10 cellular contexts compared by ENCODE assay signal in genomic region chr6:24492475-24492874, GRCh38. TPM values are rescaled to one million over a fixed set of nuclear protein-coding genes. Genes with fewer than 3 reads are reported as not detected.
DNase-seq lines count a peak whose midpoint lies in the region; ATAC-seq and TF ChIP-seq lines count a peak whose summit lies in the region.
"Had no signal": no experiment of that assay in that cellular context is flagged by ENCODE, and none has a peak within 500 bp of the region (broad histone marks: within the 10 kb centered on the region; RNA-seq: fewer than 3 reads in every experiment).

No MANE protein-coding gene starts in this region.

- peak; percentile 29 for DNase-seq in left cardiac atrium
- DNase-seq in left ventricle myocardium superior, result no peak
- peak; percentile 41 for DNase-seq in NAMALWA (ENCODE audit: low spot score)
- DNase-seq in endothelial cell (ENCODE audit: low spot score), result peak; percentile 34
- DNase-seq in type B pancreatic cell (ENCODE audit: extremely low spot score, unreplicated experiment), result no peak
- no peak for DNase-seq in activated gamma-delta T cell treated with Interleukin-2 at 50 U/mL for 16 hours
- DNase-seq in Ammon's horn (ENCODE audit: low spot score), result no peak
- DNase-seq: activated CD8-positive, alpha-beta memory T cell treated with anti-CD3 and anti-CD28 coated beads, Interleukin-2, amount 50 U/mL, for 4 hours had no signal

- H3K4me1 Mint-ChIP-seq in endothelial cell (ENCODE audit: unreplicated experiment) (peaks cover 8% of the 10 kb centered on the region), type B pancreatic cell (ENCODE audit: unreplicated experiment) (peaks cover 11% of the 10 kb centered on the region)

- intact Hi-C loops in left cardiac atrium (cut with DNase I), result no loop called here
- intact Hi-C loops in left ventricle myocardium superior (cut with micrococcal nuclease), result no loop called here

- H3K36me3 Mint-ChIP-seq in endothelial cell (ENCODE audit: low read depth, unreplicated experiment), result peaks cover 8% of the 10 kb centered on the region
- H3K36me3 Mint-ChIP-seq in type B pancreatic cell, result peaks cover 6% of the 10 kb centered on the region

- ATAC-seq in left cardiac atrium (no peak), left ventricle myocardium superior (no peak), GM21390 (IDR thresholded peaks at IDR 0.05; ENCODE audit: unreplicated experiment) (no peak)
- ATAC-seq: left colon had no signal

- H3K4me3 Mint-ChIP-seq in endothelial cell (ENCODE audit: unreplicated experiment), result no peak overlapping the region
- no peak overlapping the region for H3K4me3 Mint-ChIP-seq in type B pancreatic cell

- H3K27ac Mint-ChIP-seq in endothelial cell (ENCODE audit: unreplicated experiment) (no peak overlapping the region), type B pancreatic cell (no peak overlapping the region)

- H3K27me3 Mint-ChIP-seq in endothelial cell (ENCODE audit: unreplicated experiment), result peaks cover 3% of the 10 kb centered on the region
- peaks cover 4% of the 10 kb centered on the region for H3K27me3 Mint-ChIP-seq in type B pancreatic cell

- TF ChIP-seq CTCF in endothelial cell (IDR thresholded peaks at IDR 0.05; ENCODE audit: unreplicated experiment), result peak; percentile 20
- TF ChIP-seq CTCF in type B pancreatic cell (conservative IDR thresholded peaks at IDR 0.05), result peak; percentile 60

- H3K9me3 Mint-ChIP-seq in endothelial cell (ENCODE audit: unreplicated experiment) (no peaks in the 10 kb centered on the region), type B pancreatic cell (peaks cover 3% of the 10 kb centered on the region)

RNA-seq across cellular contexts. Expression of gene ALDH5A1, which starts 2.3 kb away (rescaled TPM):
- 10 to 100 TPM; 16.2 to 18.1 TPM for total RNA-seq in left cardiac atrium
- 31.2 TPM for total RNA-seq in left ventricle myocardium superior
- 7.2 TPM for total RNA-seq in endothelial cell (ENCODE audit: unreplicated experiment)
- 9.6 and 14.7 TPM in 2 replicates for total RNA-seq in type B pancreatic cell (ENCODE audit: low replicate concordance)

RNA-seq across cellular contexts. Expression of gene GPLD1, which starts 3.1 kb away (rescaled TPM):
- total RNA-seq in left cardiac atrium (1 to 10 TPM; 1.2 to 1.9 TPM), left ventricle myocardium superior (1.1 TPM), endothelial cell (ENCODE audit: unreplicated experiment) (1.2 TPM), type B pancreatic cell (ENCODE audit: low replicate concordance) (1.2 and 3.8 TPM in 2 replicates)

Comparison
In these comparisons a context has a peak if more than half of its experiments do, and no peak if none do; other contexts are left out.
1. DNase-seq: peak in left cardiac atrium (single experiment), NAMALWA (single experiment) and endothelial cell (single experiment); none in left ventricle myocardium superior (single experiment), type B pancreatic cell (single experiment), activated gamma-delta T cell treated with Interleukin-2 at 50 U/mL for 16 hours (single experiment) and Ammon's horn (single experiment).